ENCODE assay signal across 1 cellular context in the genomic region with DNA sequence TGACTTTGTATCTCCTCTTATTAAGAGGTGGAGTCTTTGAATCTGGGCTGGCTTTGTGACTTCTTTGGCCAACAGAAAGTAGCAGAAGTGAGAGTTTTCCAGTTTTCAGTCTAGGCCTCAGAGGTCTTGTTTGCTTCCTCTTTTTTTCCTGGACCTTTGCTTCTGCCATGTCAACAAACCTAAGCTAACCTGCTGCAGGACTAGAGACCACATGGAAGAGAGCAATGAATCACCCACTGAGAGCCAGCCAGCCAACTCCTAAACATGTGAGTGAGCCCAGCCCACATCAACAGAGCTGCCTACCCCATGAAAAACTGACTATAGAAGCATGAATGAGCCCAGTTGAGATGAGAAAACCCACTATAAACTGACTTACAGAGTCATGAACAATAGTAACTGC.
TF ChIP-seq lines count a peak whose summit lies in the region.

No MANE protein-coding gene starts in this region.

TF ChIP-seq in HepG2, 621 proteins besides CTCF, POLR2A, EP300 and RAD21 (continued from another document and continues in another):
- TF ChIP-seq, protein P1, sequence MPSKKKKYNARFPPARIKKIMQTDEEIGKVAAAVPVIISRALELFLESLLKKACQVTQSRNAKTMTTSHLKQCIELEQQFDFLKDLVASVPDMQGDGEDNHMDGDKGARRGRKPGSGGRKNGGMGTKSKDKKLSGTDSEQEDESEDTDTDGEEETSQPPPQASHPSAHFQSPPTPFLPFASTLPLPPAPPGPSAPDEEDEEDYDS (CRISPR knock-in tag; IDR thresholded peaks at IDR 0.05) = 0 out of 2 replicates have a peak, but pooled peaks have one; percentile 30
- TF ChIP-seq, protein P2, sequence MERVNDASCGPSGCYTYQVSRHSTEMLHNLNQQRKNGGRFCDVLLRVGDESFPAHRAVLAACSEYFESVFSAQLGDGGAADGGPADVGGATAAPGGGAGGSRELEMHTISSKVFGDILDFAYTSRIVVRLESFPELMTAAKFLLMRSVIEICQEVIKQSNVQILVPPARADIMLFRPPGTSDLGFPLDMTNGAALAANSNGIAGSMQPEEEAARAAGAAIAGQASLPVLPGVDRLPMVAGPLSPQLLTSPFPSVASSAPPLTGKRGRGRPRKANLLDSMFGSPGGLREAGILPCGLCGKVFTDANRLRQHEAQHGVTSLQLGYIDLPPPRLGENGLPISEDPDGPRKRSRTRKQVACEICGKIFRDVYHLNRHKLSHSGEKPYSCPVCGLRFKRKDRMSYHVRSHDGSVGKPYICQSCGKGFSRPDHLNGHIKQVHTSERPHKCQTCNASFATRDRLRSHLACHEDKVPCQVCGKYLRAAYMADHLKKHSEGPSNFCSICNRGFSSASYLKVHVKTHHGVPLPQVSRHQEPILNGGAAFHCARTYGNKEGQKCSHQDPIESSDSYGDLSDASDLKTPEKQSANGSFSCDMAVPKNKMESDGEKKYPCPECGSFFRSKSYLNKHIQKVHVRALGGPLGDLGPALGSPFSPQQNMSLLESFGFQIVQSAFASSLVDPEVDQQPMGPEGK (CRISPR knock-in tag; IDR thresholded peaks at IDR 0.05) = no peak
- TF ChIP-seq HNRNPL (IDR thresholded peaks at IDR 0.05; ENCODE audit: low read depth, low read length) (no peak), BORCS8-MEF2B (CRISPR knock-in tag; IDR thresholded peaks at IDR 0.05) (no peak), PITX1 (CRISPR knock-in tag; IDR thresholded peaks at IDR 0.05) (0 out of 2 replicates have a peak, but pooled peaks have one; percentile 16), MXI1 (IDR thresholded peaks at IDR 0.05; ENCODE audit: borderline replicate concordance, low read depth, low read length) (peak; percentile 91; the same call in 2 of the 3 replicates), MEIS2 (CRISPR knock-in tag; IDR thresholded peaks at IDR 0.05) (peak; percentile 29; the same call in 1 of the 2 replicates), ZNF431 (CRISPR knock-in tag; IDR thresholded peaks at IDR 0.05; ENCODE audit: borderline replicate concordance, low read depth) (no peak), ELF3 (CRISPR knock-in tag; IDR thresholded peaks at IDR 0.05) (peak; percentile 72), PHF21A (CRISPR knock-in tag; IDR thresholded peaks at IDR 0.05) (peak; percentile 54; the same call in 1 of the 2 replicates), MEIS1 (CRISPR knock-in tag; IDR thresholded peaks at IDR 0.05; ENCODE audit: borderline replicate concordance) (no peak), ARNTL (CRISPR knock-in tag; IDR thresholded peaks at IDR 0.05) (peak; percentile 62; the same call in 1 of the 2 replicates), NCOR1 (IDR thresholded peaks at IDR 0.05; ENCODE audit: borderline replicate concordance, low read length) (no peak), NPAS2 (CRISPR knock-in tag; IDR thresholded peaks at IDR 0.05; ENCODE audit: borderline replicate concordance) (no peak), ZKSCAN5 (CRISPR knock-in tag; IDR thresholded peaks at IDR 0.05) (no peak), RFX5 (IDR thresholded peaks at IDR 0.05; ENCODE audit: low read depth, low read length) (no peak), HMG20A (CRISPR knock-in tag; IDR thresholded peaks at IDR 0.05; ENCODE audit: borderline replicate concordance) (peak; percentile 20; the same call in 1 of the 2 replicates), PCBP1 (IDR thresholded peaks at IDR 0.05; ENCODE audit: borderline replicate concordance, low read depth, low read length) (no peak), ZNF773 (CRISPR knock-in tag; IDR thresholded peaks at IDR 0.05; ENCODE audit: borderline replicate concordance) (no peak), DNMT1 (CRISPR knock-in tag; IDR thresholded peaks at IDR 0.05) (no peak), CHD2 (IDR thresholded peaks at IDR 0.05; ENCODE audit: low read depth, low read length) (no peak), NR2F1 (CRISPR knock-in tag; IDR thresholded peaks at IDR 0.05) (no peak), ISL2 (CRISPR knock-in tag; IDR thresholded peaks at IDR 0.05) (no peak), HDAC1 (CRISPR knock-in tag; IDR thresholded peaks at IDR 0.05) (no peak), PAWR (CRISPR knock-in tag; IDR thresholded peaks at IDR 0.05; ENCODE audit: borderline replicate concordance) (no peak), ZNF282 (IDR thresholded peaks at IDR 0.05; ENCODE audit: partially characterized antibody) (no peak), ZNF205 (CRISPR knock-in tag; IDR thresholded peaks at IDR 0.05) (0 out of 2 replicates have a peak, but pooled peaks have one; percentile 48), MATR3 (CRISPR knock-in tag; IDR thresholded peaks at IDR 0.05) (no peak), DPF2 (CRISPR knock-in tag; IDR thresholded peaks at IDR 0.05; ENCODE audit: borderline replicate concordance, low read depth) (no peak), MYC (CRISPR knock-in tag; IDR thresholded peaks at IDR 0.05; ENCODE audit: borderline replicate concordance) (peak; percentile 63; the same call in 1 of the 2 replicates), BRCA1 (CRISPR knock-in tag; IDR thresholded peaks at IDR 0.05) (no peak), ZNF615 (CRISPR knock-in tag; IDR thresholded peaks at IDR 0.05; ENCODE audit: borderline replicate concordance) (no peak), FOXM1 (CRISPR knock-in tag; IDR thresholded peaks at IDR 0.05) (no peak), SATB2 (CRISPR knock-in tag; IDR thresholded peaks at IDR 0.05) (no peak), IRF2 (CRISPR knock-in tag; IDR thresholded peaks at IDR 0.05) (0 out of 2 replicates have a peak, but pooled peaks have one; percentile 35), ZSCAN31 (CRISPR knock-in tag; IDR thresholded peaks at IDR 0.05; ENCODE audit: low read depth) (no peak), ZNF713 (CRISPR knock-in tag; IDR thresholded peaks at IDR 0.05) (no peak)
- TF ChIP-seq, protein P3, sequence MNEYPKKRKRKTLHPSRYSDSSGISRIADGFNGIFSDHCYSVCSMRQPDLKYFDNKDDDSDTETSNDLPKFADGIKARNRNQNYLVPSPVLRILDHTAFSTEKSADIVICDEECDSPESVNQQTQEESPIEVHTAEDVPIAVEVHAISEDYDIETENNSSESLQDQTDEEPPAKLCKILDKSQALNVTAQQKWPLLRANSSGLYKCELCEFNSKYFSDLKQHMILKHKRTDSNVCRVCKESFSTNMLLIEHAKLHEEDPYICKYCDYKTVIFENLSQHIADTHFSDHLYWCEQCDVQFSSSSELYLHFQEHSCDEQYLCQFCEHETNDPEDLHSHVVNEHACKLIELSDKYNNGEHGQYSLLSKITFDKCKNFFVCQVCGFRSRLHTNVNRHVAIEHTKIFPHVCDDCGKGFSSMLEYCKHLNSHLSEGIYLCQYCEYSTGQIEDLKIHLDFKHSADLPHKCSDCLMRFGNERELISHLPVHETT (CRISPR knock-in tag; conservative IDR thresholded peaks at IDR 0.05) = no peak
- TF ChIP-seq, protein P4, sequence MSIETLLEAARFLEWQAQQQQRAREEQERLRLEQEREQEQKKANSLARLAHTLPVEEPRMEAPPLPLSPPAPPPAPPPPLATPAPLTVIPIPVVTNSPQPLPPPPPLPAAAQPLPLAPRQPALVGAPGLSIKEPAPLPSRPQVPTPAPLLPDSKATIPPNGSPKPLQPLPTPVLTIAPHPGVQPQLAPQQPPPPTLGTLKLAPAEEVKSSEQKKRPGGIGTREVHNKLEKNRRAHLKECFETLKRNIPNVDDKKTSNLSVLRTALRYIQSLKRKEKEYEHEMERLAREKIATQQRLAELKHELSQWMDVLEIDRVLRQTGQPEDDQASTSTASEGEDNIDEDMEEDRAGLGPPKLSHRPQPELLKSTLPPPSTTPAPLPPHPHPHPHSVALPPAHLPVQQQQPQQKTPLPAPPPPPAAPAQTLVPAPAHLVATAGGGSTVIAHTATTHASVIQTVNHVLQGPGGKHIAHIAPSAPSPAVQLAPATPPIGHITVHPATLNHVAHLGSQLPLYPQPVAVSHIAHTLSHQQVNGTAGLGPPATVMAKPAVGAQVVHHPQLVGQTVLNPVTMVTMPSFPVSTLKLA (IDR thresholded peaks at IDR 0.05) = peak; percentile 72
- TF ChIP-seq, protein P5, sequence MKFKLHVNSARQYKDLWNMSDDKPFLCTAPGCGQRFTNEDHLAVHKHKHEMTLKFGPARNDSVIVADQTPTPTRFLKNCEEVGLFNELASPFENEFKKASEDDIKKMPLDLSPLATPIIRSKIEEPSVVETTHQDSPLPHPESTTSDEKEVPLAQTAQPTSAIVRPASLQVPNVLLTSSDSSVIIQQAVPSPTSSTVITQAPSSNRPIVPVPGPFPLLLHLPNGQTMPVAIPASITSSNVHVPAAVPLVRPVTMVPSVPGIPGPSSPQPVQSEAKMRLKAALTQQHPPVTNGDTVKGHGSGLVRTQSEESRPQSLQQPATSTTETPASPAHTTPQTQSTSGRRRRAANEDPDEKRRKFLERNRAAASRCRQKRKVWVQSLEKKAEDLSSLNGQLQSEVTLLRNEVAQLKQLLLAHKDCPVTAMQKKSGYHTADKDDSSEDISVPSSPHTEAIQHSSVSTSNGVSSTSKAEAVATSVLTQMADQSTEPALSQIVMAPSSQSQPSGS (CRISPR knock-in tag; IDR thresholded peaks at IDR 0.05) = no peak
- TF ChIP-seq, protein P6, sequence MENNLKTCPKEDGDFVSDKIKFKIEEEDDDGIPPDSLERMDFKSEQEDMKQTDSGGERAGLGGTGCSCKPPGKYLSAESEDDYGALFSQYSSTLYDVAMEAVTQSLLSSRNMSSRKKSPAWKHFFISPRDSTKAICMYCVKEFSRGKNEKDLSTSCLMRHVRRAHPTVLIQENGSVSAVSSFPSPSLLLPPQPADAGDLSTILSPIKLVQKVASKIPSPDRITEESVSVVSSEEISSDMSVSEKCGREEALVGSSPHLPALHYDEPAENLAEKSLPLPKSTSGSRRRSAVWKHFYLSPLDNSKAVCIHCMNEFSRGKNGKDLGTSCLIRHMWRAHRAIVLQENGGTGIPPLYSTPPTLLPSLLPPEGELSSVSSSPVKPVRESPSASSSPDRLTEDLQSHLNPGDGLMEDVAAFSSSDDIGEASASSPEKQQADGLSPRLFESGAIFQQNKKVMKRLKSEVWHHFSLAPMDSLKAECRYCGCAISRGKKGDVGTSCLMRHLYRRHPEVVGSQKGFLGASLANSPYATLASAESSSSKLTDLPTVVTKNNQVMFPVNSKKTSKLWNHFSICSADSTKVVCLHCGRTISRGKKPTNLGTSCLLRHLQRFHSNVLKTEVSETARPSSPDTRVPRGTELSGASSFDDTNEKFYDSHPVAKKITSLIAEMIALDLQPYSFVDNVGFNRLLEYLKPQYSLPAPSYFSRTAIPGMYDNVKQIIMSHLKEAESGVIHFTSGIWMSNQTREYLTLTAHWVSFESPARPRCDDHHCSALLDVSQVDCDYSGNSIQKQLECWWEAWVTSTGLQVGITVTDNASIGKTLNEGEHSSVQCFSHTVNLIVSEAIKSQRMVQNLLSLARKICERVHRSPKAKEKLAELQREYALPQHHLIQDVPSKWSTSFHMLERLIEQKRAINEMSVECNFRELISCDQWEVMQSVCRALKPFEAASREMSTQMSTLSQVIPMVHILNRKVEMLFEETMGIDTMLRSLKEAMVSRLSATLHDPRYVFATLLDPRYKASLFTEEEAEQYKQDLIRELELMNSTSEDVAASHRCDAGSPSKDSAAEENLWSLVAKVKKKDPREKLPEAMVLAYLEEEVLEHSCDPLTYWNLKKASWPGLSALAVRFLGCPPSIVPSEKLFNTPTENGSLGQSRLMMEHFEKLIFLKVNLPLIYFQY (CRISPR knock-in tag; IDR thresholded peaks at IDR 0.05; ENCODE audit: borderline replicate concordance) = no peak
- TF ChIP-seq, protein P7, sequence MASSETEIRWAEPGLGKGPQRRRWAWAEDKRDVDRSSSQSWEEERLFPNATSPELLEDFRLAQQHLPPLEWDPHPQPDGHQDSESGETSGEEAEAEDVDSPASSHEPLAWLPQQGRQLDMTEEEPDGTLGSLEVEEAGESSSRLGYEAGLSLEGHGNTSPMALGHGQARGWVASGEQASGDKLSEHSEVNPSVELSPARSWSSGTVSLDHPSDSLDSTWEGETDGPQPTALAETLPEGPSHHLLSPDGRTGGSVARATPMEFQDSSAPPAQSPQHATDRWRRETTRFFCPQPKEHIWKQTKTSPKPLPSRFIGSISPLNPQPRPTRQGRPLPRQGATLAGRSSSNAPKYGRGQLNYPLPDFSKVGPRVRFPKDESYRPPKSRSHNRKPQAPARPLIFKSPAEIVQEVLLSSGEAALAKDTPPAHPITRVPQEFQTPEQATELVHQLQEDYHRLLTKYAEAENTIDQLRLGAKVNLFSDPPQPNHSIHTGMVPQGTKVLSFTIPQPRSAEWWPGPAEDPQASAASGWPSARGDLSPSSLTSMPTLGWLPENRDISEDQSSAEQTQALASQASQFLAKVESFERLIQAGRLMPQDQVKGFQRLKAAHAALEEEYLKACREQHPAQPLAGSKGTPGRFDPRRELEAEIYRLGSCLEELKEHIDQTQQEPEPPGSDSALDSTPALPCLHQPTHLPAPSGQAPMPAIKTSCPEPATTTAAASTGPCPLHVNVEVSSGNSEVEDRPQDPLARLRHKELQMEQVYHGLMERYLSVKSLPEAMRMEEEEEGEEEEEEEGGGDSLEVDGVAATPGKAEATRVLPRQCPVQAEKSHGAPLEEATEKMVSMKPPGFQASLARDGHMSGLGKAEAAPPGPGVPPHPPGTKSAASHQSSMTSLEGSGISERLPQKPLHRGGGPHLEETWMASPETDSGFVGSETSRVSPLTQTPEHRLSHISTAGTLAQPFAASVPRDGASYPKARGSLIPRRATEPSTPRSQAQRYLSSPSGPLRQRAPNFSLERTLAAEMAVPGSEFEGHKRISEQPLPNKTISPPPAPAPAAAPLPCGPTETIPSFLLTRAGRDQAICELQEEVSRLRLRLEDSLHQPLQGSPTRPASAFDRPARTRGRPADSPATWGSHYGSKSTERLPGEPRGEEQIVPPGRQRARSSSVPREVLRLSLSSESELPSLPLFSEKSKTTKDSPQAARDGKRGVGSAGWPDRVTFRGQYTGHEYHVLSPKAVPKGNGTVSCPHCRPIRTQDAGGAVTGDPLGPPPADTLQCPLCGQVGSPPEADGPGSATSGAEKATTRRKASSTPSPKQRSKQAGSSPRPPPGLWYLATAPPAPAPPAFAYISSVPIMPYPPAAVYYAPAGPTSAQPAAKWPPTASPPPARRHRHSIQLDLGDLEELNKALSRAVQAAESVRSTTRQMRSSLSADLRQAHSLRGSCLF (CRISPR knock-in tag; IDR thresholded peaks at IDR 0.05; ENCODE audit: borderline replicate concordance) = no peak
- TF ChIP-seq, protein P8, sequence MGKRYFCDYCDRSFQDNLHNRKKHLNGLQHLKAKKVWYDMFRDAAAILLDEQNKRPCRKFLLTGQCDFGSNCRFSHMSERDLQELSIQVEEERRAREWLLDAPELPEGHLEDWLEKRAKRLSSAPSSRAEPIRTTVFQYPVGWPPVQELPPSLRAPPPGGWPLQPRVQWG (CRISPR knock-in tag; IDR thresholded peaks at IDR 0.05; ENCODE audit: borderline replicate concordance, low read depth) = no peak
